ENCODE assay signal across 2 cellular contexts in genomic region chr5:143679777-143680176, GRCh38.
TF ChIP-seq lines count a peak whose summit lies in the region.

No MANE protein-coding gene starts in this region.

TF ChIP-seq in HEK293, 187 proteins besides CTCF, POLR2A, EP300 and RAD21:
- TF ChIP-seq ZBTB49 (tag by site-specific recombination; IDR thresholded peaks at IDR 0.05; ENCODE audit: low read depth) (no peak), ZNF660 (tag by site-specific recombination; IDR thresholded peaks at IDR 0.05) (peak; percentile 45; the same call in 1 of the 2 replicates), ZNF600 (tag by site-specific recombination; IDR thresholded peaks at IDR 0.05) (peak; percentile 69), PRDM10 (tag by site-specific recombination; IDR thresholded peaks at IDR 0.05) (peak; percentile 66)

TF ChIP-seq in HepG2, 621 proteins besides CTCF, POLR2A, EP300 and RAD21 (continued from another document and continues in another):
- TF ChIP-seq BCL3 (CRISPR knock-in tag; IDR thresholded peaks at IDR 0.05) (no peak), CBX1 (IDR thresholded peaks at IDR 0.05; ENCODE audit: low read depth) (no peak), ZKSCAN8 (CRISPR knock-in tag; IDR thresholded peaks at IDR 0.05; ENCODE audit: borderline replicate concordance) (no peak), ZNF605 (CRISPR knock-in tag; IDR thresholded peaks at IDR 0.05) (no peak), ONECUT2 (CRISPR knock-in tag; IDR thresholded peaks at IDR 0.05) (no peak), BCL6 (CRISPR knock-in tag; IDR thresholded peaks at IDR 0.05) (peak; percentile 72), ZNF644 (CRISPR knock-in tag; IDR thresholded peaks at IDR 0.05; ENCODE audit: low read depth) (peak; percentile 53; the same call in 1 of the 2 replicates), PATZ1 (CRISPR knock-in tag; IDR thresholded peaks at IDR 0.05) (no peak), PHF20 (CRISPR knock-in tag; IDR thresholded peaks at IDR 0.05) (no peak), BRF2 (CRISPR knock-in tag; IDR thresholded peaks at IDR 0.05) (no peak), GABPA (IDR thresholded peaks at IDR 0.05; ENCODE audit: low read depth, low read length) (no peak), GABPA (CRISPR knock-in tag; IDR thresholded peaks at IDR 0.05; ENCODE audit: low read depth) (0 out of 2 replicates have a peak, but pooled peaks have one; percentile 18), FOXP1 (IDR thresholded peaks at IDR 0.05) (no peak), FOXP1 (CRISPR knock-in tag; IDR thresholded peaks at IDR 0.05) (peak; percentile 69), AKNA (CRISPR knock-in tag; IDR thresholded peaks at IDR 0.05; ENCODE audit: borderline replicate concordance) (no peak), ZC3H13 (CRISPR knock-in tag; IDR thresholded peaks at IDR 0.05) (no peak), FOXK1 (CRISPR knock-in tag; IDR thresholded peaks at IDR 0.05; ENCODE audit: borderline replicate concordance, low read depth) (peak; percentile 71; the same call in 1 of the 2 replicates), DR1 (CRISPR knock-in tag; IDR thresholded peaks at IDR 0.05) (no peak), HOMEZ (CRISPR knock-in tag; IDR thresholded peaks at IDR 0.05; ENCODE audit: low read depth) (peak; percentile 70), SOX5 (CRISPR knock-in tag; IDR thresholded peaks at IDR 0.05; ENCODE audit: borderline replicate concordance) (peak; percentile 69; the same call in 1 of the 2 replicates), ZNF205 (CRISPR knock-in tag; IDR thresholded peaks at IDR 0.05) (no peak), HMG20B (CRISPR knock-in tag; conservative IDR thresholded peaks at IDR 0.05) (no peak), ZNF253 (CRISPR knock-in tag; IDR thresholded peaks at IDR 0.05; ENCODE audit: borderline replicate concordance) (no peak), FOXO1 (CRISPR knock-in tag; IDR thresholded peaks at IDR 0.05) (peak; percentile 37; the same call in 1 of the 2 replicates), SIN3A (IDR thresholded peaks at IDR 0.05; ENCODE audit: borderline replicate concordance, low read depth, low read length) (no peak), SKIL (CRISPR knock-in tag; IDR thresholded peaks at IDR 0.05; ENCODE audit: borderline replicate concordance) (0 out of 2 replicates have a peak, but pooled peaks have one; percentile 19), AKAP8 (CRISPR knock-in tag; IDR thresholded peaks at IDR 0.05) (no peak), CREBL2 (CRISPR knock-in tag; IDR thresholded peaks at IDR 0.05; ENCODE audit: borderline replicate concordance) (no peak), FOXA1 (IDR thresholded peaks at IDR 0.05) (no peak), FOXA1 (CRISPR knock-in tag; IDR thresholded peaks at IDR 0.05) (peak; percentile 59; the same call in 1 of the 2 replicates), MAFF (IDR thresholded peaks at IDR 0.05; ENCODE audit: low read depth, low read length) (peak; percentile 40; the same call in 1 of the 2 replicates), ATRX (CRISPR knock-in tag; IDR thresholded peaks at IDR 0.05; ENCODE audit: borderline replicate concordance) (no peak), HNRNPUL1 (IDR thresholded peaks at IDR 0.05; ENCODE audit: low read depth, low read length) (no peak), RFXANK (CRISPR knock-in tag; IDR thresholded peaks at IDR 0.05) (no peak), NFE2 (CRISPR knock-in tag; IDR thresholded peaks at IDR 0.05) (no peak), ZNF589 (CRISPR knock-in tag; conservative IDR thresholded peaks at IDR 0.05) (no peak), ISL2 (CRISPR knock-in tag; IDR thresholded peaks at IDR 0.05) (no peak), ZNF280B (CRISPR knock-in tag; IDR thresholded peaks at IDR 0.05; ENCODE audit: borderline replicate concordance) (no peak), KDM5B (CRISPR knock-in tag; IDR thresholded peaks at IDR 0.05; ENCODE audit: borderline replicate concordance) (no peak), ZNF160 (CRISPR knock-in tag; IDR thresholded peaks at IDR 0.05) (no peak), TEAD2 (CRISPR knock-in tag; IDR thresholded peaks at IDR 0.05) (no peak), ZSCAN9 (CRISPR knock-in tag; IDR thresholded peaks at IDR 0.05; ENCODE audit: borderline replicate concordance) (no peak), MED1 (CRISPR knock-in tag; IDR thresholded peaks at IDR 0.05) (peak; percentile 25; the same call in 1 of the 2 replicates), KLF16 (CRISPR knock-in tag; IDR thresholded peaks at IDR 0.05) (no peak), ZNF800 (CRISPR knock-in tag; IDR thresholded peaks at IDR 0.05) (no peak), RFX1 (IDR thresholded peaks at IDR 0.05) (no peak), ZNF136 (CRISPR knock-in tag; IDR thresholded peaks at IDR 0.05; ENCODE audit: low read depth) (no peak), ZC3H4 (CRISPR knock-in tag; IDR thresholded peaks at IDR 0.05; ENCODE audit: borderline replicate concordance) (no peak), ZNF143 (CRISPR knock-in tag; IDR thresholded peaks at IDR 0.05) (no peak), CERS6 (CRISPR knock-in tag; IDR thresholded peaks at IDR 0.05) (no peak)
